ENCODE assay signal across 1 cellular context in genomic region chr6:90983462-90983861, GRCh38.
TF ChIP-seq lines count a peak whose summit lies in the region.

No MANE protein-coding gene starts in this region.

TF ChIP-seq in H1, 55 proteins besides CTCF, POLR2A, EP300 and RAD21:
- TF ChIP-seq GTF2F1 (IDR thresholded peaks at IDR 0.05; ENCODE audit: borderline replicate concordance, low read depth, low read length): no peak
- no peak for TF ChIP-seq GABPA (IDR thresholded peaks at IDR 0.05; ENCODE audit: borderline replicate concordance, insufficient read depth, low read length)
- TF ChIP-seq, protein P1, sequence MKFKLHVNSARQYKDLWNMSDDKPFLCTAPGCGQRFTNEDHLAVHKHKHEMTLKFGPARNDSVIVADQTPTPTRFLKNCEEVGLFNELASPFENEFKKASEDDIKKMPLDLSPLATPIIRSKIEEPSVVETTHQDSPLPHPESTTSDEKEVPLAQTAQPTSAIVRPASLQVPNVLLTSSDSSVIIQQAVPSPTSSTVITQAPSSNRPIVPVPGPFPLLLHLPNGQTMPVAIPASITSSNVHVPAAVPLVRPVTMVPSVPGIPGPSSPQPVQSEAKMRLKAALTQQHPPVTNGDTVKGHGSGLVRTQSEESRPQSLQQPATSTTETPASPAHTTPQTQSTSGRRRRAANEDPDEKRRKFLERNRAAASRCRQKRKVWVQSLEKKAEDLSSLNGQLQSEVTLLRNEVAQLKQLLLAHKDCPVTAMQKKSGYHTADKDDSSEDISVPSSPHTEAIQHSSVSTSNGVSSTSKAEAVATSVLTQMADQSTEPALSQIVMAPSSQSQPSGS (IDR thresholded peaks at IDR 0.05; ENCODE audit: low read length): no peak
